Comparison of ENCODE assay signal across 8 cellular contexts in the genomic region with DNA sequence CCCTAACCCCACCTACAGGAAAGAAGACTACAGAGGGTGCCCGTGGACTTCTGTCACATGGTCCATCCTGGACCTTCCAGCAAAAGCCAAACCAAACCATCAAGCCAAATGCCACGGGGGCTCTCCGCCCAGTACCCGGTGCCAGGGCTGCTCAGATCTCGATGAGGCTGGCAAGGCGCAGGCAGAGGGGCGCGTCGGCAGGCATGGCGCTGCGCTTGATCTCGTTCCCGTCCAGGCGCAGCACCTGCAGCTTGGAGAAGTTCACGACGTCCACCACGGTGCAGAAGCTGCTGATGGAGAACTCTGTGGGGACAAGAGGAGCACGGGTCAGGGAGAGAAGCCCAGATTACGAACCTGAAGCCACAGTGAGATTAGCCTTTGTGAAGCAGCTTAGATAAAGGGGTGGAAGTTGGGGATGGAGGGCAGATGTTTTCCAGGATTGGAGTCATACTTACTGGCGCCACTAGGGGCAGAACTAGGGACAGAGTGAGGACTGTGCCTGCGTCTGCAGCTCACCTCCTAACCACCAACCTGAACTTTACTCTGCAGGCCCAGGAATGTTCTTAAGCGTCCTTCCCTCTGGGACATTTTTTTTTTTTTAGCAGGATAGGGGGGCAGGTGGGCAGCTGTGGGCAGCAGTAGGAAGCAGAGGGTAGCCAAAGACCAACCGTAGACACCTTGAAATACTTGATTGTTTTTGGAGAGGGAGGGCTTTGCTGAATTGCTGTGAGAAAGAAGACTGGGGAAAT. TPM values are rescaled to one million over a fixed set of nuclear protein-coding genes. Genes with fewer than 3 reads are reported as not detected.
DNase-seq lines count a peak whose midpoint lies in the region; ATAC-seq and TF ChIP-seq lines count a peak whose summit lies in the region.

No MANE protein-coding gene starts in this region.

- peak overlapping the region in 1 of 2 experiments; percentile 63 for H3K18ac ChIP-seq in mesenchymal stem cell (ENCODE audit: low read depth in 1 of 2, low read length in 2 of 2)

- H3K4me1 ChIP-seq in mesenchymal stem cell (ENCODE audit: control insufficient read depth, insufficient read depth, low read depth, low read length), result peaks cover 2% of the 10 kb centered on the region

- H2BK15ac ChIP-seq in mesenchymal stem cell (ENCODE audit: low read depth, poor library complexity, severe bottlenecking), result no peak overlapping the region

- peak; percentile 62 for DNase-seq in A172 (ENCODE audit: low spot score)
- DNase-seq in GM12865 (ENCODE audit: low read depth), result peak; percentile 52
- DNase-seq in NCI-H1694 treated with DMSO at 0.1 percent for 48 hours (lab: John Stamatoyannopoulos, UW), result peak; percentile 40
- DNase-seq in activated B cell treated with CpG ODN at 0.5 μM for 24 hours, result no peak
- DNase-seq in dermis blood vessel endothelial cell, result peak; percentile 69
- DNase-seq in mesenchymal stem cell, result peak; percentile 48
- no peak for DNase-seq in type B pancreatic cell (ENCODE audit: extremely low spot score, unreplicated experiment)

- H2BK12ac ChIP-seq in mesenchymal stem cell (ENCODE audit: low read length in 2 of 2), result peak overlapping the region in 1 of 2 experiments; percentile 93

- H3K14ac ChIP-seq in mesenchymal stem cell (ENCODE audit: low read length in 2 of 2), result peak overlapping the region in 1 of 2 experiments; percentile 50

- peaks cover 16% of the 10 kb centered on the region for H3K4me1 Mint-ChIP-seq in activated B cell treated with CpG ODN at 0.5 μM for 24 hours
- peaks cover 42% of the 10 kb centered on the region for H3K4me1 Mint-ChIP-seq in type B pancreatic cell (ENCODE audit: unreplicated experiment)

- H3K9me3 Mint-ChIP-seq in activated B cell treated with CpG ODN at 0.5 μM for 24 hours, result no peaks in the 10 kb centered on the region
- H3K9me3 Mint-ChIP-seq in type B pancreatic cell, result no peaks in the 10 kb centered on the region

- CTCF ChIA-PET in activated B cell treated with CpG ODN at 0.5 μM for 24 hours (lab: Charles Lee), result interaction anchor here (0.8 to 16.5 kb wide), 20 partner anchors 9 to 359 kb away, joined by 3 to 525 read pairs (median 10); a partner anchor contains a TSS

- no peak overlapping the region for H3K23ac ChIP-seq in mesenchymal stem cell (ENCODE audit: low read length in 2 of 2)

- no peak overlapping the region for H2BK120ac ChIP-seq in mesenchymal stem cell (ENCODE audit: low read depth, low read length)

- intact Hi-C loops in activated B cell treated with CpG ODN at 0.5 μM for 24 hours (cut with micrococcal nuclease), result no loop called here

- no peak overlapping the region for H3K4me3 ChIP-seq in GM12865 (ENCODE audit: low read depth, low read length)
- H3K4me3 ChIP-seq in mesenchymal stem cell (ENCODE audit: insufficient read depth in 1 of 2, low read depth in 1 of 2, low read length in 2 of 2), result no peak overlapping the region

- no peak overlapping the region for H3K27ac ChIP-seq in mesenchymal stem cell (ENCODE audit: low read length, poor library complexity, severe bottlenecking)

- no peak overlapping the region for H3K9ac ChIP-seq in mesenchymal stem cell (ENCODE audit: low read length)

- ATAC-seq in activated B cell treated with CpG ODN at 0.5 μM for 24 hours (ENCODE audit: low read depth), result peak; percentile 63
- no peak for ATAC-seq in HG03139 (IDR thresholded peaks at IDR 0.05; ENCODE audit: unreplicated experiment)

- no peak overlapping the region for H2AK5ac ChIP-seq in mesenchymal stem cell (ENCODE audit: low read length, severe bottlenecking)

- no peak overlapping the region for H3K4ac ChIP-seq in mesenchymal stem cell (ENCODE audit: low read depth in 1 of 2, low read length in 2 of 2)

- no peak overlapping the region for H3K27ac Mint-ChIP-seq in activated B cell treated with CpG ODN at 0.5 μM for 24 hours
- H3K27ac Mint-ChIP-seq in type B pancreatic cell, result no peak overlapping the region

- H3K4me2 ChIP-seq in mesenchymal stem cell (ENCODE audit: low read length, poor library complexity, severe bottlenecking), result no peak overlapping the region

- 65% methylated on average over 23 of the region's 23 CpGs for WGBS in mesenchymal stem cell

- H3K27me3 Mint-ChIP-seq in activated B cell treated with CpG ODN at 0.5 μM for 24 hours (peaks cover 17% of the 10 kb centered on the region), type B pancreatic cell (peaks cover 42% of the 10 kb centered on the region)

- no peak overlapping the region for H3K4me3 Mint-ChIP-seq in activated B cell treated with CpG ODN at 0.5 μM for 24 hours
- H3K4me3 Mint-ChIP-seq in type B pancreatic cell, result no peak overlapping the region

- peak overlapping the region; percentile 74 for H4K91ac ChIP-seq in mesenchymal stem cell (ENCODE audit: low read length)

- peaks cover 0 to 79% of the 10 kb centered on the region in 2 experiments for H3K27me3 ChIP-seq in mesenchymal stem cell (ENCODE audit: control insufficient read depth in 1 of 2, insufficient read depth in 1 of 2, low read length in 2 of 2)

- H2BK5ac ChIP-seq in mesenchymal stem cell (ENCODE audit: low read depth, low read length, poor library complexity, severe bottlenecking), result no peak overlapping the region

- TF ChIP-seq CTCF in GM12865 (IDR thresholded peaks at IDR 0.05; ENCODE audit: insufficient read depth, low read depth, low read length, missing control alignments) (peak; percentile 85), activated B cell treated with CpG ODN at 0.5 μM for 24 hours (IDR thresholded peaks at IDR 0.05) (peak; percentile 18), type B pancreatic cell (conservative IDR thresholded peaks at IDR 0.05) (peak; percentile 83)

- no peaks in the 10 kb centered on the region for H3K9me3 ChIP-seq in mesenchymal stem cell (ENCODE audit: control insufficient read depth, low read length)

- H4K8ac ChIP-seq in mesenchymal stem cell (ENCODE audit: low read length), result no peak overlapping the region

- peaks cover 0 to 25% of the 10 kb centered on the region in 2 experiments for H3K36me3 ChIP-seq in mesenchymal stem cell (ENCODE audit: control insufficient read depth in 1 of 2, insufficient read depth in 2 of 2, low read depth in 1 of 2, low read length in 2 of 2)

- no peaks in the 10 kb centered on the region for H3K79me1 ChIP-seq in mesenchymal stem cell (replicated peaks; ENCODE audit: low read length, poor library complexity, severe bottlenecking)

- POLR2A ChIA-PET in activated B cell treated with CpG ODN at 0.5 μM for 24 hours (lab: Charles Lee), result interaction anchor here (0.7 to 11.5 kb wide), 6 partner anchors 14 to 146 kb away, joined by 3 to 194 read pairs (median 10); a partner anchor contains a TSS

- no peak overlapping the region for H2AFZ ChIP-seq in mesenchymal stem cell (ENCODE audit: low read depth, low read length)

- H3K36me3 Mint-ChIP-seq in activated B cell treated with CpG ODN at 0.5 μM for 24 hours (ENCODE audit: low read depth) (no peaks in the 10 kb centered on the region), type B pancreatic cell (no peaks in the 10 kb centered on the region)

RNA-seq across cellular contexts. Expression of a gene that starts 8.6 kb away (rescaled TPM):
- not detected in 2 replicates for total RNA-seq in A172 (2014; rRNA removed; shearing (Covaris generic))
- not detected in 2 replicates for total RNA-seq in activated B cell treated with CpG ODN at 0.5 μM for 24 hours
- total RNA-seq in dermis blood vessel endothelial cell, result 11.4 and 21.2 TPM in 2 replicates
- 1.3 TPM for polyA plus RNA-seq in mesenchymal stem cell (2013, experiment 1 of 2)
- 1.4 TPM for polyA plus RNA-seq in mesenchymal stem cell (2013, experiment 2 of 2)
- total RNA-seq in type B pancreatic cell (ENCODE audit: low replicate concordance), result 3.9 and 8.3 TPM in 2 replicates

RNA-seq across cellular contexts. Expression of a gene that starts 37.0 kb away (rescaled TPM):
- 11.3 and 13.2 TPM in 2 replicates for total RNA-seq in A172 (2014; rRNA removed; shearing (Covaris generic))
- 419 and 448 TPM in 2 replicates for total RNA-seq in activated B cell treated with CpG ODN at 0.5 μM for 24 hours
- 63.5 and 64.7 TPM in 2 replicates for total RNA-seq in dermis blood vessel endothelial cell
- polyA plus RNA-seq in mesenchymal stem cell (2013, experiment 1 of 2), result 23.3 TPM
- 22.9 TPM for polyA plus RNA-seq in mesenchymal stem cell (2013, experiment 2 of 2)
- 49.8 and 147 TPM in 2 replicates for total RNA-seq in type B pancreatic cell (ENCODE audit: low replicate concordance)

Comparison
In these comparisons a context has a peak if more than half of its experiments do, and no peak if none do; other contexts are left out.
1. DNase-seq: peak in A172 (single experiment), GM12865 (single experiment), NCI-H1694 treated with DMSO at 0.1 percent for 48 hours (single experiment), dermis blood vessel endothelial cell (single experiment) and mesenchymal stem cell (single experiment); none in activated B cell treated with CpG ODN at 0.5 μM for 24 hours (single experiment) and type B pancreatic cell (single experiment).
2. CTCF ChIP-seq: peak in every context shown above with its lines; median percentile 85 in GM12865; 83 in type B pancreatic cell; 18 in activated B cell treated with CpG ODN at 0.5 μM for 24 hours.